Comparison of ENCODE assay signal across 30 cellular contexts in the genomic region with DNA sequence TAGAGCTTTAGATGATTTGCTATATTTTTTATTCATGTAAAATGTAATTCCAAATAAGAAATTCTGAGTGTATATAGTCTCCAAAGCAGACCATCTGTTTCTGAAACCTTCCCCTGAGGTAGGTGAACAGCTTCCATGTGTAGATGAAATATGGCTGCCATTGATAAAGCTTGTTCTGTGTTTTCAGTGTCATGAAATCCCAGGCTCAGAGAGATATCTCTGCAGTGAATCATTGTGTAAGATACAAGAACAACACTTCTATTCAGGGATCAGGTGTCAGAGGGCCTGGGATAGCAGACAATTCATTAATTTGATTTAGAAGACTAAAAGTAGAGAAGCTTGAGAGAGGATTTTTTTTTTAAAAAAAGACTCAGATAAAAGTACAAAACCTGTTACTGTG. TPM values are rescaled to one million over a fixed set of nuclear protein-coding genes. Genes with fewer than 3 reads are reported as not detected.
DNase-seq lines count a peak whose midpoint lies in the region; ATAC-seq and TF ChIP-seq lines count a peak whose summit lies in the region.
"Had no signal": no experiment of that assay in that cellular context is flagged by ENCODE, and none has a peak within 500 bp of the region (broad histone marks: within the 10 kb centered on the region; RNA-seq: fewer than 3 reads in every experiment).

No MANE protein-coding gene starts in this region.

- H3K4me1 ChIP-seq in suprapubic skin = peaks cover 26% of the 10 kb centered on the region
- H3K4me1 ChIP-seq: A549, body of pancreas, HAP-1, Peyer's patch had no signal

- no peaks in the 10 kb centered on the region for H3K27me3 Mint-ChIP-seq in memory B cell
- H3K27me3 Mint-ChIP-seq: activated CD4-positive, alpha-beta memory T cell treated with anti-CD3 and anti-CD28 coated beads for 36 hours; activated naive CD8-positive, alpha-beta T cell; CD4-positive, alpha-beta T cell had no signal

- TF ChIP-seq EP300 in suprapubic skin (IDR thresholded peaks at IDR 0.05) = no peak

- no peaks in the 10 kb centered on the region for H3K9me3 Mint-ChIP-seq in memory B cell
- H3K9me3 Mint-ChIP-seq: activated CD4-positive, alpha-beta memory T cell treated with anti-CD3 and anti-CD28 coated beads for 36 hours; activated T-helper 2 cell treated with anti-CD3 and anti-CD28 coated beads, Interferon-gamma antibody, Interleukin-2, Interleukin-4, amounts not matched to agents 10 μg/mL and 5 μg/mL and 100 μg/mL, durations not matched to agents 14 hours and 24 hours and 36 hours; CD4-positive, alpha-beta T cell; natural killer cell had no signal

- no peaks in the 10 kb centered on the region for H3K9me3 ChIP-seq in suprapubic skin
- H3K9me3 ChIP-seq: A549, body of pancreas, HAP-1, left lung, Peyer's patch had no signal

- H3K27ac Mint-ChIP-seq in memory B cell = peak overlapping the region; percentile 2
- H3K27ac Mint-ChIP-seq: activated CD4-positive, alpha-beta memory T cell treated with anti-CD3 and anti-CD28 coated beads for 36 hours; activated naive CD8-positive, alpha-beta T cell; activated T-helper 2 cell treated with anti-CD3 and anti-CD28 coated beads, Interferon-gamma antibody, Interleukin-2, Interleukin-4, amounts not matched to agents 10 μg/mL and 5 μg/mL and 100 μg/mL, durations not matched to agents 14 hours and 24 hours and 36 hours; CD4-positive, alpha-beta T cell; natural killer cell had no signal

- intact Hi-C loops in dorsolateral prefrontal cortex (cut with DNase I) = no loop called here

- no peak overlapping the region for H3K4me3 ChIP-seq in dorsolateral prefrontal cortex
- no peak overlapping the region for H3K4me3 ChIP-seq in suprapubic skin
- H3K4me3 ChIP-seq: A549, body of pancreas, HAP-1, left lung, Peyer's patch had no signal

- TF ChIP-seq CTCF in dorsolateral prefrontal cortex (IDR thresholded peaks at IDR 0.05 in 54 of 56, conservative IDR thresholded peaks at IDR 0.05 in 2 of 56; ENCODE audit: low read depth in 1 of 56, partially characterized antibody in 56 of 56) (no peak), suprapubic skin (IDR thresholded peaks at IDR 0.05) (no peak)

- no peaks in the 10 kb centered on the region for H3K4me1 Mint-ChIP-seq in memory B cell
- H3K4me1 Mint-ChIP-seq: natural killer cell had no signal

- no peaks in the 10 kb centered on the region for H3K36me3 ChIP-seq in suprapubic skin
- H3K36me3 ChIP-seq: HAP-1 had no signal

- DNase-seq in EH (ENCODE audit: low read depth) (peak; percentile 57), SK-N-DZ (ENCODE audit: low spot score) (peak; percentile 18), dorsolateral prefrontal cortex (no peak), memory B cell (ENCODE audit: low spot score in 2 of 2) (no peak), HUDEP-2 (lab: John Stamatoyannopoulos, UW; ENCODE audit: unreplicated experiment in 76 of 76) (no peak), iPS-NIHi11 (ENCODE audit: low spot score) (no peak), suprapubic skin (ENCODE audit: low spot score in 2 of 2) (no peak)
- DNase-seq: activated CD4-positive, alpha-beta memory T cell treated with anti-CD3 and anti-CD28 coated beads for 36 hours; activated CD4-positive, CD25-positive, alpha-beta regulatory T cell; activated CD8-positive, alpha-beta memory T cell treated with anti-CD3 and anti-CD28 coated beads, Interleukin-2, amount 50 U/mL, for 4 hours; AML-193; body of pancreas; CD4-positive, alpha-beta T cell; effector CD8-positive, alpha-beta T cell; erythroblast; left lung; midbrain; MV-4-11; natural killer cell; NCI-H1436 treated with DMSO at 0.1 percent for 48 hours; NCI-H2171; NCI-H526 treated with DMSO at 0.1 percent for 48 hours; Peyer's patch; SHP77 treated with DMSO at 0.1 percent for 48 hours; stimulated activated CD4-positive, alpha-beta T cell treated with anti-CD3 and anti-CD28 coated beads, Interleukin-2, amount 100 ng/mL, for 24 hours had no signal

- H3K4me3 Mint-ChIP-seq in memory B cell = no peak overlapping the region
- H3K4me3 Mint-ChIP-seq: activated CD4-positive, alpha-beta memory T cell treated with anti-CD3 and anti-CD28 coated beads for 36 hours; activated naive CD8-positive, alpha-beta T cell; CD4-positive, alpha-beta T cell; natural killer cell had no signal

- no peak for ATAC-seq in memory B cell (ENCODE audit: low read depth)
- ATAC-seq in HG03521 (IDR thresholded peaks at IDR 0.05; ENCODE audit: unreplicated experiment) = no peak
- ATAC-seq: A549, body of pancreas, left lung, natural killer cell had no signal

- TF ChIP-seq POLR2A in suprapubic skin (IDR thresholded peaks at IDR 0.05) = no peak

- no peaks in the 10 kb centered on the region for H3K27me3 ChIP-seq in dorsolateral prefrontal cortex
- H3K27me3 ChIP-seq in suprapubic skin = no peaks in the 10 kb centered on the region
- H3K27me3 ChIP-seq: body of pancreas, left lung, Peyer's patch had no signal

- H3K36me3 Mint-ChIP-seq in memory B cell = peaks cover 10% of the 10 kb centered on the region
- H3K36me3 Mint-ChIP-seq: natural killer cell had no signal

- H3K27ac ChIP-seq in dorsolateral prefrontal cortex (peak overlapping the region in 39 of 59 donors; percentile 0 to 86 (median 41)), suprapubic skin (no peak overlapping the region)
- H3K27ac ChIP-seq: A549, body of pancreas, left lung, Peyer's patch had no signal

RNA-seq across cellular contexts. Expression of a gene that starts 29.0 kb away (rescaled TPM):
- polyA plus RNA-seq in SK-N-DZ (2014; cell fraction: cytosol; rRNA removed) = not detected in 2 replicates
- polyA plus RNA-seq in SK-N-DZ (2014; cell fraction: nucleus; rRNA removed) = not detected in 2 replicates
- total RNA-seq in dorsolateral prefrontal cortex (100 to 1,000 TPM in 8 of 120 experiments, 10 to 100 TPM in 106, 1 to 10 TPM in 6; 7.4 to 523 (median 26.5) TPM), suprapubic skin (100 to 1,000 TPM; 146 to 162 (median 152) TPM)

RNA-seq across cellular contexts. Expression of a gene that starts 43.5 kb away (rescaled TPM):
- polyA plus RNA-seq in SK-N-DZ (2014; cell fraction: cytosol; rRNA removed) = 23.1 and 36.5 TPM in 2 replicates
- polyA plus RNA-seq in SK-N-DZ (2014; cell fraction: nucleus; rRNA removed) = 33.0 and 40.9 TPM in 2 replicates
- 10 to 100 TPM; 18.3 to 63.7 (median 43.9) TPM for total RNA-seq in dorsolateral prefrontal cortex
- 10 to 100 TPM; 13.3 to 35.8 (median 14.2) TPM for total RNA-seq in suprapubic skin

Comparison
In these comparisons a context has a peak if more than half of its experiments do, and no peak if none do; other contexts are left out.
1. DNase-seq: peak in EH (single experiment) and SK-N-DZ (single experiment); none in dorsolateral prefrontal cortex (0 of 10), memory B cell (0 of 2), HUDEP-2 (0 of 76), iPS-NIHi11 (single experiment) and suprapubic skin (0 of 2).